In genomic region chr16:83898463-83899271, GRCh38 we compare ENCODE assay signal across 8 cellular contexts. TPM values are rescaled to one million over a fixed set of nuclear protein-coding genes. Genes with fewer than 3 reads are reported as not detected.
A peak's percentile ranks its signal among the peaks of the same experiment; 100 is the strongest.
DNase-seq lines count a peak whose midpoint lies in the region; TF ChIP-seq lines count a peak whose summit lies in the region.

MLYCD (plus strand) TSS chr16:83899115; CDS start chr16:83899145, 30 bp downstream.

- no peak for TF ChIP-seq CTCF in GM20000 (IDR thresholded peaks at IDR 0.05; ENCODE audit: extremely low read depth, missing control alignments)
- no peak for TF ChIP-seq CTCF in fibroblast of the aortic adventitia (IDR thresholded peaks at IDR 0.05; ENCODE audit: insufficient read depth, low read length)
- no peak for TF ChIP-seq CTCF in nephron progenitor cell (IDR thresholded peaks at IDR 0.05)

- peak; percentile 94 for DNase-seq in DMS 273 (lab: John Stamatoyannopoulos, UW; ENCODE audit: unreplicated experiment)
- peak; percentile 99 for DNase-seq in GM20000 (ENCODE audit: low spot score)
- DNase-seq in HT-29 (ENCODE audit: low spot score) = peak; percentile 77
- peak; percentile 86 for DNase-seq in RPMI8226
- DNase-seq in activated effector memory CD4-positive, alpha-beta T cell treated with Interleukin-2 at 50 U/mL for 16 hours = peak; percentile 66
- peak; percentile 56 for DNase-seq in fibroblast of the aortic adventitia (ENCODE audit: low read depth)
- DNase-seq in nephron progenitor cell = peak; percentile 87

- no peaks in the 10 kb centered on the region for H3K36me3 Mint-ChIP-seq in nephron progenitor cell (ENCODE audit: low read depth)
- peaks cover 5% of the 10 kb centered on the region for H3K36me3 Mint-ChIP-seq in stimulated activated naive CD8-positive, alpha-beta T cell treated with anti-CD3 and anti-CD28 coated beads, Interleukin-15, Interleukin-2, amounts not matched to agents 100 ng/mL and 50 ng/mL, for 24 hours (ENCODE audit: low read depth)

- peaks cover 37% of the 10 kb centered on the region for H3K4me1 Mint-ChIP-seq in nephron progenitor cell
- peaks cover 26% of the 10 kb centered on the region for H3K4me1 Mint-ChIP-seq in stimulated activated naive CD8-positive, alpha-beta T cell treated with anti-CD3 and anti-CD28 coated beads, Interleukin-15, Interleukin-2, amounts not matched to agents 100 ng/mL and 50 ng/mL, for 24 hours (ENCODE audit: low read depth)

- H3K27me3 Mint-ChIP-seq in nephron progenitor cell (ENCODE audit: low read depth, poor library complexity) = peaks cover 14% of the 10 kb centered on the region
- H3K27me3 Mint-ChIP-seq in stimulated activated naive CD8-positive, alpha-beta T cell treated with anti-CD3 and anti-CD28 coated beads, Interleukin-15, Interleukin-2, amounts not matched to agents 100 ng/mL and 50 ng/mL, for 24 hours = peaks cover 4% of the 10 kb centered on the region

- no peaks in the 10 kb centered on the region for H3K9me3 Mint-ChIP-seq in nephron progenitor cell
- H3K9me3 Mint-ChIP-seq in stimulated activated naive CD8-positive, alpha-beta T cell treated with anti-CD3 and anti-CD28 coated beads, Interleukin-15, Interleukin-2, amounts not matched to agents 100 ng/mL and 50 ng/mL, for 24 hours = no peaks in the 10 kb centered on the region

- H3K4me3 Mint-ChIP-seq in nephron progenitor cell = peak within 1 kb of the TSS; percentile 98
- peak within 1 kb of the TSS; percentile 94 for H3K4me3 Mint-ChIP-seq in stimulated activated naive CD8-positive, alpha-beta T cell treated with anti-CD3 and anti-CD28 coated beads, Interleukin-15, Interleukin-2, amounts not matched to agents 100 ng/mL and 50 ng/mL, for 24 hours

- H3K27ac Mint-ChIP-seq in nephron progenitor cell = peak within 1 kb of the TSS; percentile 30
- peak within 1 kb of the TSS; percentile 90 for H3K27ac Mint-ChIP-seq in stimulated activated naive CD8-positive, alpha-beta T cell treated with anti-CD3 and anti-CD28 coated beads, Interleukin-15, Interleukin-2, amounts not matched to agents 100 ng/mL and 50 ng/mL, for 24 hours

- peak within 1 kb of the TSS; percentile 79 for H3K4me3 ChIP-seq in fibroblast of the aortic adventitia (ENCODE audit: low read depth, low read length)

RNA-seq across cellular contexts. Expression of gene MLYCD, which starts in this region (rescaled TPM):
- 3.0 and 3.1 TPM in 2 replicates for total RNA-seq in HT-29 (2014; rRNA removed; shearing (Covaris generic))
- 3.3 and 5.6 TPM in 2 replicates for total RNA-seq in fibroblast of the aortic adventitia (ENCODE audit: low replicate concordance)

Comparison
In these comparisons a context has a peak if more than half of its experiments do, and no peak if none do; other contexts are left out.
1. Peak in every context shown above with its lines: DNase-seq and H3K4me3 ChIP-seq.